In the genomic region with DNA sequence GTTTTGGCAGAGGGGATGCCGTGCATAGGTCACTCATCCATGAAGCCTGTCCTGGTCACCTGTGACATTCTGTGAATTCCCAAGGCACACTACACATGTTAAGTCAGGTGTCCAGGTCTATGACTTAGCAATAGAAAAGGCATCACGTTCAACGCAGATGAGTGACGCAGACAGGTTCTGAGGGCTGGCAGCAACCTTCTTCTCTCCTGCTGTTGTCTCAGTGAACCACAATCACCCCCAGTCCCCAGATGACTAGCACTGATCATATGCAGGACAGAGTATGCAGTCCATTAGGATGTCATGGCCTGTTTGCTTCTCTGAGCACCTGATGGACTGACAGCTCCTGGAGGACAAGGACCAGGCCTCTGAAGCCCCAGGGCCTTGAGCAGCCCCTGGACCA, we compare ENCODE assay signal across 21 cellular contexts.
"Had no signal": no experiment of that assay in that cellular context is flagged by ENCODE, and none has a peak within 500 bp of the region (broad histone marks: within the 10 kb centered on the region; RNA-seq: fewer than 3 reads in every experiment).

No MANE protein-coding gene starts in this region.

- H3K9me3 ChIP-seq: left ventricle myocardium inferior, ovary, psoas muscle, right atrium auricular region had no signal

- H3K27ac ChIP-seq: left ventricle myocardium inferior, ovary, psoas muscle, right atrium auricular region had no signal

- H3K36me3 ChIP-seq: left ventricle myocardium inferior, ovary, right atrium auricular region had no signal

- H3K4me1 ChIP-seq: left ventricle myocardium inferior, psoas muscle had no signal

- H3K27me3 Mint-ChIP-seq: activated B cell treated with CpG ODN at 0.5 μM for 24 hours had no signal

- H3K36me3 Mint-ChIP-seq: activated naive CD8-positive, alpha-beta T cell treated with anti-CD3 and anti-CD28 coated beads for 36 hours; mesothelial cell of epicardium; natural killer cell had no signal

- H3K4me1 Mint-ChIP-seq: activated B cell treated with CpG ODN at 0.5 μM for 24 hours; activated naive CD8-positive, alpha-beta T cell treated with anti-CD3 and anti-CD28 coated beads for 36 hours; natural killer cell had no signal

- H3K4me3 Mint-ChIP-seq: activated B cell treated with CpG ODN at 0.5 μM for 24 hours; activated naive CD8-positive, alpha-beta T cell treated with anti-CD3 and anti-CD28 coated beads for 36 hours; activated T-cell treated with anti-CD3 and anti-CD28 coated beads, Interleukin-2, amount 50 U/mL, for 4 hours; mesothelial cell of epicardium; natural killer cell had no signal

- H3K9me3 Mint-ChIP-seq: activated B cell treated with CpG ODN at 0.5 μM for 24 hours; activated naive CD8-positive, alpha-beta T cell treated with anti-CD3 and anti-CD28 coated beads for 36 hours; activated T-cell treated with anti-CD3 and anti-CD28 coated beads, Interleukin-2, amount 50 U/mL, for 4 hours; activated T-helper 2 cell treated with anti-CD3 and anti-CD28 coated beads, Interferon-gamma antibody, Interleukin-2, Interleukin-4, amounts not matched to agents 10 μg/mL and 5 μg/mL and 100 μg/mL, durations not matched to agents 14 hours and 24 hours and 36 hours; mesothelial cell of epicardium; natural killer cell had no signal

- H3K27me3 ChIP-seq: ovary, right atrium auricular region had no signal

- DNase-seq: activated B cell treated with CpG ODN at 0.5 μM for 24 hours; activated CD4-positive, alpha-beta T cell treated with anti-CD3 and anti-CD28 coated beads for 4 hours; activated CD4-positive, alpha-beta T cell treated with anti-CD3 and anti-CD28 coated beads, Interleukin-2, amount 50 U/mL, for 48 hours; activated CD8-positive, alpha-beta memory T cell treated with anti-CD3 and anti-CD28 coated beads, Interleukin-2, amount 50 U/mL, for 48 hours; activated naive CD4-positive, alpha-beta T cell treated with Interleukin-2 at 50 U/mL for 16 hours; activated naive CD8-positive, alpha-beta T cell treated with anti-CD3 and anti-CD28 coated beads for 36 hours; activated T-cell treated with anti-CD3 and anti-CD28 coated beads, Interleukin-2, amount 50 U/mL, for 4 hours; foreskin melanocyte; kidney glomerular epithelial cell; left ventricle myocardium inferior; natural killer cell; ovary; psoas muscle; stimulated activated CD4-positive, alpha-beta T cell treated with anti-CD3 and anti-CD28 coated beads, Interleukin-12 subunit alpha, Interleukin-12 subunit beta, amount 100 ng/mL, for 4 hours; stimulated activated CD4-positive, alpha-beta T cell treated with anti-CD3 and anti-CD28 coated beads, Interleukin-4, amount 100 ng/mL, for 4 hours; stimulated activated naive CD8-positive, alpha-beta T cell treated with anti-CD3 and anti-CD28 coated beads, Interleukin-15, Interleukin-2, amounts not matched to agents 100 U/mL and 50 U/mL, for 24 hours; T-helper 9 cell had no signal

- H3K27ac Mint-ChIP-seq: activated B cell treated with CpG ODN at 0.5 μM for 24 hours; activated naive CD8-positive, alpha-beta T cell treated with anti-CD3 and anti-CD28 coated beads for 36 hours; activated T-helper 2 cell treated with anti-CD3 and anti-CD28 coated beads, Interferon-gamma antibody, Interleukin-2, Interleukin-4, amounts not matched to agents 10 μg/mL and 5 μg/mL and 100 μg/mL, durations not matched to agents 14 hours and 24 hours and 36 hours; mesothelial cell of epicardium; natural killer cell had no signal

- FAIRE-seq: endometrium had no signal

- H3K4me3 ChIP-seq: left ventricle myocardium inferior, ovary, psoas muscle, right atrium auricular region had no signal

- ATAC-seq: activated T-cell treated with anti-CD3 and anti-CD28 coated beads, Interleukin-2, amount 50 U/mL, for 4 hours; natural killer cell; psoas muscle; stimulated activated naive CD8-positive, alpha-beta T cell treated with anti-CD3 and anti-CD28 coated beads, Interleukin-15, Interleukin-2, amounts not matched to agents 100 U/mL and 50 U/mL, for 24 hours had no signal
